Comparison of ENCODE assay signal across 22 cellular contexts in the genomic region with DNA sequence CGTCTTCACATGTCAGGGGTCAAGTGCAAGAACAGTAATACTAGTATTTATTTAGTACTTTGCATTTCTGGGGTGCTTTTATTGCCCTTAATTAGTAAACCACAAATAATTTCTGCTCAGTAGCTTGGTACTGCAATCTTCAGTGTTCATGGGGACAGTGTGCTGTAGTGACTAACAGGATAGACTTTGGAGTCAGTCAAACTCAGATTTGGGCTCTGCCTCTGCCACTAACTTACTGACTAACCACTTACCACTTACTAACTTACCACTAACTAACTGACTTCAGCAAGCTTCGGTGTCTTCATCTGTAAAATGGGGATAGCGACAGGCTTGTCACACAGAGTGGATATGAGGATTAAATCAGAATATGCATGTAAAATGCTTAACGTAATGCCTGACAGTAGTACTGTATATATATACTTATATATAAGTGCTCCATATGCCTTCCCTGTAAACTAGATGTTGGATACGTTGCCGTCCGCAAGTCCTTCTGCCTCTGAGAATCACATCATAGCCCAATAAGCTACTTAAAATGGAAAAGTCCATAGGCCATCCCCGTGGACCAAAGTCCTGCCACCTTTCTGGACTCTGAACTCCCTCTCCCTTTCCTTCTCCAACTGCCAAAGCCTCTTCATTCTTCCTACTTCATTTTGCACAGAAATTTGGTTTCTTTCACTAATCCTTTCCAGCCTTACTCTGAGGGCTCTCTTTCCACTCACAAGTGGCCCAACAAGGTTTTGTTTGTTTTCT.
A peak's percentile ranks its signal among the peaks of the same experiment; 100 is the strongest.
DNase-seq lines count a peak whose midpoint lies in the region; ATAC-seq, FAIRE-seq and TF ChIP-seq lines count a peak whose summit lies in the region.
"Had no signal": no experiment of that assay in that cellular context is flagged by ENCODE, and none has a peak within 500 bp of the region (broad histone marks: within the 10 kb centered on the region; RNA-seq: fewer than 3 reads in every experiment).

No MANE protein-coding gene starts in this region.

- no peak for TF ChIP-seq RAD21 in liver (IDR thresholded peaks at IDR 0.05)
- TF ChIP-seq RAD21 in HepG2 (CRISPR knock-in tag; IDR thresholded peaks at IDR 0.05) = no peak

- in situ Hi-C loops in HepG2 (cut with HindIII; ENCODE audit: extremely low pct_ligation_motif_present, low pct_unique_long_range_greater_than_20kb) = no loop called here

- ATAC-seq in HepG2 = no peak
- ATAC-seq in RWPE2 (ENCODE audit: low read depth) = no peak
- ATAC-seq in left colon = peak; percentile 40
- ATAC-seq in GM18511 (IDR thresholded peaks at IDR 0.05; ENCODE audit: unreplicated experiment) = no peak
- ATAC-seq: CD8-positive, alpha-beta T cell had no signal

- H3K27me3 ChIP-seq in liver (ENCODE audit: control insufficient read depth in 4 of 4, insufficient read depth in 4 of 4, low read length in 3 of 4) = no peaks in the 10 kb centered on the region
- H3K27me3 ChIP-seq in HepG2 (ENCODE audit: control insufficient read depth in 1 of 2, insufficient read depth in 2 of 2, low read length in 2 of 2) = no peaks in the 10 kb centered on the region
- H3K27me3 ChIP-seq in RWPE2 (ENCODE audit: insufficient read depth, poor library complexity, severe bottlenecking) = no peaks in the 10 kb centered on the region
- no peaks in the 10 kb centered on the region for H3K27me3 ChIP-seq in small intestine (ENCODE audit: control insufficient read depth in 2 of 2, insufficient read depth in 2 of 2, low read length in 2 of 2)
- H3K27me3 ChIP-seq: MG63, SJCRH30 had no signal

- intact Hi-C loops in HepG2 (cut with micrococcal nuclease; ENCODE audit: unreplicated experiment) (no loop called here), left colon (cut with DNase I, micrococcal nuclease) (no loop called here)

- H3K4me1 ChIP-seq in liver (ENCODE audit: control insufficient read depth in 4 of 4, insufficient read depth in 4 of 4, low read length in 3 of 4) (peaks cover 14 to 40% (median 25%) of the 10 kb centered on the region in 4 donors), HepG2 (ENCODE audit: insufficient read depth, low read length) (peaks cover 8% of the 10 kb centered on the region; the same call in 1 of the 2 replicates), RWPE2 (ENCODE audit: insufficient read depth, poor library complexity, severe bottlenecking) (peaks cover 14% of the 10 kb centered on the region), small intestine (ENCODE audit: control insufficient read depth in 2 of 2, insufficient read depth in 1 of 2, low read depth in 1 of 2, low read length in 1 of 2) (peaks cover 0 to 5% of the 10 kb centered on the region in 2 donors)
- H3K4me1 ChIP-seq: SJCRH30 had no signal

- no peak for TF ChIP-seq POLR2A in HepG2 (IDR thresholded peaks at IDR 0.05; ENCODE audit: insufficient read depth in 1 of 2, low read depth in 2 of 2, low read length in 2 of 2)

- BruUV-seq in HepG2 (replicated peaks; lab: Mats Ljungman, UMichigan) = no TSS peak

- CTCF ChIA-PET in HepG2 (lab: Yijun Ruan, JAX; ENCODE audit: low intra/inter-chr PET ratio, low total read pairs) = no interaction called here

- TF ChIP-seq CTCF in liver (IDR thresholded peaks at IDR 0.05; ENCODE audit: low read depth, low read length, missing input control) (no peak), HepG2 (CRISPR knock-in tag; IDR thresholded peaks at IDR 0.05) (no peak), RWPE2 (IDR thresholded peaks at IDR 0.05; ENCODE audit: poor library complexity, severe bottlenecking) (no peak)

- H3K27ac ChIP-seq in liver (ENCODE audit: low read depth in 1 of 2, low read length in 2 of 2) (no peak overlapping the region), HepG2 (ENCODE audit: extremely low read length, insufficient read depth, low read length) (no peak overlapping the region), RWPE2 (ENCODE audit: poor library complexity, severe bottlenecking) (peak overlapping the region; percentile 17), small intestine (ENCODE audit: low read depth in 1 of 2, low read length in 1 of 2) (no peak overlapping the region)
- H3K27ac ChIP-seq: 22Rv1, PC-9, SJCRH30 had no signal

- no peaks in the 10 kb centered on the region for H3K79me2 ChIP-seq in HepG2 (ENCODE audit: insufficient read depth, low read length)

- H3K9me3 ChIP-seq in liver (ENCODE audit: control insufficient read depth in 4 of 4, low read length in 3 of 4) (no peaks in the 10 kb centered on the region), HepG2 (ENCODE audit: low read length) (no peaks in the 10 kb centered on the region), RWPE2 (ENCODE audit: severe bottlenecking) (no peaks in the 10 kb centered on the region), small intestine (ENCODE audit: control insufficient read depth, low read depth) (no peaks in the 10 kb centered on the region)
- H3K9me3 ChIP-seq: MG63, SJCRH30 had no signal

- POLR2A ChIA-PET in HepG2 (lab: Yijun Ruan, JAX) = no interaction called here

- H3K36me3 ChIP-seq in liver (ENCODE audit: control insufficient read depth in 4 of 4, insufficient read depth in 3 of 4, low read depth in 1 of 4, low read length in 3 of 4) (no peaks in the 10 kb centered on the region), HepG2 (replicated peaks in 1 of 2; ENCODE audit: control insufficient read depth in 1 of 2, insufficient read depth in 2 of 2, low read length in 2 of 2) (no peaks in the 10 kb centered on the region), RWPE2 (ENCODE audit: low read depth) (no peaks in the 10 kb centered on the region), small intestine (ENCODE audit: control insufficient read depth in 2 of 2, insufficient read depth in 2 of 2, low read length in 2 of 2) (no peaks in the 10 kb centered on the region)
- H3K36me3 ChIP-seq: MG63, SJCRH30 had no signal

- DNase-seq in HepG2 (ENCODE audit: low spot score) (no peak), RWPE2 (ENCODE audit: low spot score) (no peak), left colon (no peak), small intestine (peak; percentile 65), frontal cortex (ENCODE audit: low spot score in 2 of 2) (no peak), NCI-H446 treated with DMSO at 0.1 percent for 48 hours (lab: John Stamatoyannopoulos, UW) (no peak)
- DNase-seq: AML-193; CD8-positive, alpha-beta T cell; DMS153; GF-D8; Kasumi-1; NCI-H1417; NCI-H2081 treated with DMSO at 0.1 percent for 48 hours; NCI-H2171 treated with DMSO at 0.1 percent for 48 hours; NCI-H748 treated with DMSO at 0.1 percent for 48 hours had no signal

- no peaks in the 10 kb centered on the region for H4K20me1 ChIP-seq in HepG2 (ENCODE audit: insufficient read depth, low read length)

- H2AFZ ChIP-seq in HepG2 (ENCODE audit: low read length) = no peak overlapping the region
- H2AFZ ChIP-seq: PC-9 had no signal

- no peak overlapping the region for H3K4me2 ChIP-seq in HepG2 (ENCODE audit: low read depth, low read length)
- H3K4me2 ChIP-seq: PC-9 had no signal

- 88% methylated on average over 8 of the region's 8 CpGs for WGBS in liver
- 81% methylated on average over 8 of the region's 8 CpGs for WGBS in HepG2 (ENCODE audit: low lambda C conversion rate)
- whole genome bisulfite sequencing in small intestine, 3 donors = 72 to 82% (median 74%) methylated on average over 8 of the region's 8 CpGs

- H3K4me3 ChIP-seq in liver (ENCODE audit: low read depth in 1 of 3, low read length in 3 of 3) (no peak overlapping the region), HepG2 (replicated peaks in 1 of 3; ENCODE audit: insufficient read depth in 1 of 3, low read depth in 2 of 3, low read length in 3 of 3) (no peak overlapping the region), RWPE2 (ENCODE audit: severe bottlenecking) (no peak overlapping the region), small intestine (ENCODE audit: low read depth in 1 of 2, low read length in 2 of 2) (no peak overlapping the region)
- H3K4me3 ChIP-seq: MG63, PC-9, SJCRH30 had no signal

- H3K9ac ChIP-seq in liver (ENCODE audit: low read depth in 1 of 2, low read length in 2 of 2) (no peak overlapping the region), HepG2 (ENCODE audit: insufficient read depth, low read depth, low read length) (no peak overlapping the region)

- no peak for TF ChIP-seq EP300 in HepG2 (IDR thresholded peaks at IDR 0.05; ENCODE audit: low read depth in 2 of 2, low read length in 2 of 2)
- no peak for TF ChIP-seq EP300 in HepG2 (CRISPR knock-in tag; IDR thresholded peaks at IDR 0.05; ENCODE audit: borderline replicate concordance)

- FAIRE-seq in HepG2 (lab: Jason Lieb, UNC) (no peak), small intestine (lab: Jason Lieb, UNC) (no peak), frontal cortex (lab: Jason Lieb, UNC) (no peak)
- FAIRE-seq: H1 had no signal

TF ChIP-seq in liver, 16 proteins besides CTCF, POLR2A, EP300 and RAD21 (continues in another document):
- TF ChIP-seq HNF4A (conservative IDR thresholded peaks at IDR 0.05) (peak; percentile 79 to 80), SP1 (IDR thresholded peaks at IDR 0.05) (no peak)
- TF ChIP-seq, protein P1, sequence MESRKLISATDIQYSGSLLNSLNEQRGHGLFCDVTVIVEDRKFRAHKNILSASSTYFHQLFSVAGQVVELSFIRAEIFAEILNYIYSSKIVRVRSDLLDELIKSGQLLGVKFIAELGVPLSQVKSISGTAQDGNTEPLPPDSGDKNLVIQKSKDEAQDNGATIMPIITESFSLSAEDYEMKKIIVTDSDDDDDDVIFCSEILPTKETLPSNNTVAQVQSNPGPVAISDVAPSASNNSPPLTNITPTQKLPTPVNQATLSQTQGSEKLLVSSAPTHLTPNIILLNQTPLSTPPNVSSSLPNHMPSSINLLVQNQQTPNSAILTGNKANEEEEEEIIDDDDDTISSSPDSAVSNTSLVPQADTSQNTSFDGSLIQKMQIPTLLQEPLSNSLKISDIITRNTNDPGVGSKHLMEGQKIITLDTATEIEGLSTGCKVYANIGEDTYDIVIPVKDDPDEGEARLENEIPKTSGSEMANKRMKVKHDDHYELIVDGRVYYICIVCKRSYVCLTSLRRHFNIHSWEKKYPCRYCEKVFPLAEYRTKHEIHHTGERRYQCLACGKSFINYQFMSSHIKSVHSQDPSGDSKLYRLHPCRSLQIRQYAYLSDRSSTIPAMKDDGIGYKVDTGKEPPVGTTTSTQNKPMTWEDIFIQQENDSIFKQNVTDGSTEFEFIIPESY (IDR thresholded peaks at IDR 0.05) = no peak

TF ChIP-seq in HepG2, 621 proteins besides CTCF, POLR2A, EP300 and RAD21 (continues in another document):
- TF ChIP-seq ZNF841 (CRISPR knock-in tag; IDR thresholded peaks at IDR 0.05; ENCODE audit: borderline replicate concordance) (no peak), NR3C1 (CRISPR knock-in tag; IDR thresholded peaks at IDR 0.05) (no peak), ZFP62 (CRISPR knock-in tag; IDR thresholded peaks at IDR 0.05) (no peak), ZNF367 (CRISPR knock-in tag; IDR thresholded peaks at IDR 0.05; ENCODE audit: borderline replicate concordance) (no peak), ZNF430 (CRISPR knock-in tag; IDR thresholded peaks at IDR 0.05) (no peak), TBL1XR1 (IDR thresholded peaks at IDR 0.05; ENCODE audit: borderline replicate concordance, low read length, partially characterized antibody) (no peak)
- TF ChIP-seq, protein P2, sequence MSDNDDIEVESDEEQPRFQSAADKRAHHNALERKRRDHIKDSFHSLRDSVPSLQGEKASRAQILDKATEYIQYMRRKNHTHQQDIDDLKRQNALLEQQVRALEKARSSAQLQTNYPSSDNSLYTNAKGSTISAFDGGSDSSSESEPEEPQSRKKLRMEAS (IDR thresholded peaks at IDR 0.05) = no peak
